ENCODE assay signal across 1 cellular context in the genomic region with DNA sequence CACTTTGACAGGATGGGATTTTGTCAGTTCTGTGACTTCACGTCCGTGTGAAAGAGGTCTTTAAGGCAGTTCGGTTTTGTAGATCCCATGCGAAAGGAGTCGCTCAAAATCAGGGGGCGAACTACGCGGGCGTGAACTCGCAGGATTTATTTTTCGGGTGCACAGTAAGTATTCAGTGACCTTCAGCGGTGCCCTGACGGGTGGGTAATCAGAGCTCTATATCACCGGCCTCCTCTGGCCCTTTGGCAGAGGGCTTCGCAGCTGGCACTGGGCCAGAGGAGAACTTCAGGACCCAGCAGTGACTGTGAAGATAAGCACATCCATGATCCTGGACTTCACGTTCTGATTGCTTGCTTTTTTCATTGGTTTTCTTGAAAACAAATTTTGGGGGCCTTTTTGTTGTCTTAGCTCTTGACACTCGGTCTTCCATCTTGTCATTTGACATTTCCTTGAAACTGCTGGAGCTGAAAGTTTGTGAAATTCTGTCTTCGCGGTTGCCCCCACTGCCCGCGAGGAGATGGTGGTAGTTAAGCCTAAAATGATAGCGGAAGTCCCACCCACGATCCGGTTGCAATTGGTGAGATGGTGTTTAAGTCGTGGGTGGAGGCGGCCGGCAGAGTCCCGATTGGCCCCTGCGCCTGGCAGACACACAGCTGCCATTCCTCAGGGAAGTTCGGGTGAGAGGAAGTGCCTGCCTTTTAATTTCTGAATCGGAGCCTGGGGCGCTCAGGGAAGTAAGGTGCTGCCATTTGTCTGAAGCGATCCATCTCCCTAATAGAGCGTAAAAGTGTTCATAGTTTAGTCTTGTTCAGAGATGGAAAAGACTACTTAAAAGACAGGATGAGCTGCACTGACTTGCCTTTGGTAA.
A peak's percentile ranks its signal among the peaks of the same experiment; 100 is the strongest.
TF ChIP-seq lines count a peak whose summit lies in the region.

A gene (minus strand): TSS at position 535 of the 868 bp plus-strand sequence. CDS start 872 bp downstream, outside the sequence.

TF ChIP-seq in GM12878, 131 proteins besides CTCF, POLR2A, EP300 and RAD21 (continued from another document and continues in another):
- TF ChIP-seq, protein P1, sequence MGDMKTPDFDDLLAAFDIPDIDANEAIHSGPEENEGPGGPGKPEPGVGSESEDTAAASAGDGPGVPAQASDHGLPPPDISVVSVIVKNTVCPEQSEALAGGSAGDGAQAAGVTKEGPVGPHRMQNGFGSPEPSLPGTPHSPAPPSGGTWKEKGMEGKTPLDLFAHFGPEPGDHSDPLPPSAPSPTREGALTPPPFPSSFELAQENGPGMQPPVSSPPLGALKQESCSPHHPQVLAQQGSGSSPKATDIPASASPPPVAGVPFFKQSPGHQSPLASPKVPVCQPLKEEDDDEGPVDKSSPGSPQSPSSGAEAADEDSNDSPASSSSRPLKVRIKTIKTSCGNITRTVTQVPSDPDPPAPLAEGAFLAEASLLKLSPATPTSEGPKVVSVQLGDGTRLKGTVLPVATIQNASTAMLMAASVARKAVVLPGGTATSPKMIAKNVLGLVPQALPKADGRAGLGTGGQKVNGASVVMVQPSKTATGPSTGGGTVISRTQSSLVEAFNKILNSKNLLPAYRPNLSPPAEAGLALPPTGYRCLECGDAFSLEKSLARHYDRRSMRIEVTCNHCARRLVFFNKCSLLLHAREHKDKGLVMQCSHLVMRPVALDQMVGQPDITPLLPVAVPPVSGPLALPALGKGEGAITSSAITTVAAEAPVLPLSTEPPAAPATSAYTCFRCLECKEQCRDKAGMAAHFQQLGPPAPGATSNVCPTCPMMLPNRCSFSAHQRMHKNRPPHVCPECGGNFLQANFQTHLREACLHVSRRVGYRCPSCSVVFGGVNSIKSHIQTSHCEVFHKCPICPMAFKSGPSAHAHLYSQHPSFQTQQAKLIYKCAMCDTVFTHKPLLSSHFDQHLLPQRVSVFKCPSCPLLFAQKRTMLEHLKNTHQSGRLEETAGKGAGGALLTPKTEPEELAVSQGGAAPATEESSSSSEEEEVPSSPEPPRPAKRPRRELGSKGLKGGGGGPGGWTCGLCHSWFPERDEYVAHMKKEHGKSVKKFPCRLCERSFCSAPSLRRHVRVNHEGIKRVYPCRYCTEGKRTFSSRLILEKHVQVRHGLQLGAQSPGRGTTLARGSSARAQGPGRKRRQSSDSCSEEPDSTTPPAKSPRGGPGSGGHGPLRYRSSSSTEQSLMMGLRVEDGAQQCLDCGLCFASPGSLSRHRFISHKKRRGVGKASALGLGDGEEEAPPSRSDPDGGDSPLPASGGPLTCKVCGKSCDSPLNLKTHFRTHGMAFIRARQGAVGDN (IDR thresholded peaks at IDR 0.05) = peak; percentile 48; the same call in 1 of the 2 replicates
- TF ChIP-seq ETV6 (conservative IDR thresholded peaks at IDR 0.05 in 1 of 2, IDR thresholded peaks at IDR 0.05 in 1 of 2; ENCODE audit: borderline replicate concordance in 1 of 2, low read depth in 1 of 2) = no peak
- TF ChIP-seq, protein P2, sequence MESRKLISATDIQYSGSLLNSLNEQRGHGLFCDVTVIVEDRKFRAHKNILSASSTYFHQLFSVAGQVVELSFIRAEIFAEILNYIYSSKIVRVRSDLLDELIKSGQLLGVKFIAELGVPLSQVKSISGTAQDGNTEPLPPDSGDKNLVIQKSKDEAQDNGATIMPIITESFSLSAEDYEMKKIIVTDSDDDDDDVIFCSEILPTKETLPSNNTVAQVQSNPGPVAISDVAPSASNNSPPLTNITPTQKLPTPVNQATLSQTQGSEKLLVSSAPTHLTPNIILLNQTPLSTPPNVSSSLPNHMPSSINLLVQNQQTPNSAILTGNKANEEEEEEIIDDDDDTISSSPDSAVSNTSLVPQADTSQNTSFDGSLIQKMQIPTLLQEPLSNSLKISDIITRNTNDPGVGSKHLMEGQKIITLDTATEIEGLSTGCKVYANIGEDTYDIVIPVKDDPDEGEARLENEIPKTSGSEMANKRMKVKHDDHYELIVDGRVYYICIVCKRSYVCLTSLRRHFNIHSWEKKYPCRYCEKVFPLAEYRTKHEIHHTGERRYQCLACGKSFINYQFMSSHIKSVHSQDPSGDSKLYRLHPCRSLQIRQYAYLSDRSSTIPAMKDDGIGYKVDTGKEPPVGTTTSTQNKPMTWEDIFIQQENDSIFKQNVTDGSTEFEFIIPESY (IDR thresholded peaks at IDR 0.05) = no peak
- TF ChIP-seq RB1 (IDR thresholded peaks at IDR 0.05; ENCODE audit: borderline replicate concordance) = no peak
- peak; percentile 82 for TF ChIP-seq YY1 (IDR thresholded peaks at IDR 0.05; ENCODE audit: low read depth, low read length)
- TF ChIP-seq, protein P3, sequence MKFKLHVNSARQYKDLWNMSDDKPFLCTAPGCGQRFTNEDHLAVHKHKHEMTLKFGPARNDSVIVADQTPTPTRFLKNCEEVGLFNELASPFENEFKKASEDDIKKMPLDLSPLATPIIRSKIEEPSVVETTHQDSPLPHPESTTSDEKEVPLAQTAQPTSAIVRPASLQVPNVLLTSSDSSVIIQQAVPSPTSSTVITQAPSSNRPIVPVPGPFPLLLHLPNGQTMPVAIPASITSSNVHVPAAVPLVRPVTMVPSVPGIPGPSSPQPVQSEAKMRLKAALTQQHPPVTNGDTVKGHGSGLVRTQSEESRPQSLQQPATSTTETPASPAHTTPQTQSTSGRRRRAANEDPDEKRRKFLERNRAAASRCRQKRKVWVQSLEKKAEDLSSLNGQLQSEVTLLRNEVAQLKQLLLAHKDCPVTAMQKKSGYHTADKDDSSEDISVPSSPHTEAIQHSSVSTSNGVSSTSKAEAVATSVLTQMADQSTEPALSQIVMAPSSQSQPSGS (IDR thresholded peaks at IDR 0.05; ENCODE audit: low read length) = no peak
- no peak for TF ChIP-seq CEBPB (IDR thresholded peaks at IDR 0.05; ENCODE audit: borderline replicate concordance in 1 of 2, low read depth in 2 of 2, low read length in 2 of 2)
- no peak for TF ChIP-seq CBX5 (IDR thresholded peaks at IDR 0.05; ENCODE audit: low read depth)
- 0 out of 2 replicates have a peak, but pooled peaks have one; percentile 42 for TF ChIP-seq ZNF207 (IDR thresholded peaks at IDR 0.05; ENCODE audit: borderline replicate concordance)
- TF ChIP-seq, protein P4, sequence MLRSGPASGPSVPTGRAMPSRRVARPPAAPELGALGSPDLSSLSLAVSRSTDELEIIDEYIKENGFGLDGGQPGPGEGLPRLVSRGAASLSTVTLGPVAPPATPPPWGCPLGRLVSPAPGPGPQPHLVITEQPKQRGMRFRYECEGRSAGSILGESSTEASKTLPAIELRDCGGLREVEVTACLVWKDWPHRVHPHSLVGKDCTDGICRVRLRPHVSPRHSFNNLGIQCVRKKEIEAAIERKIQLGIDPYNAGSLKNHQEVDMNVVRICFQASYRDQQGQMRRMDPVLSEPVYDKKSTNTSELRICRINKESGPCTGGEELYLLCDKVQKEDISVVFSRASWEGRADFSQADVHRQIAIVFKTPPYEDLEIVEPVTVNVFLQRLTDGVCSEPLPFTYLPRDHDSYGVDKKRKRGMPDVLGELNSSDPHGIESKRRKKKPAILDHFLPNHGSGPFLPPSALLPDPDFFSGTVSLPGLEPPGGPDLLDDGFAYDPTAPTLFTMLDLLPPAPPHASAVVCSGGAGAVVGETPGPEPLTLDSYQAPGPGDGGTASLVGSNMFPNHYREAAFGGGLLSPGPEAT (IDR thresholded peaks at IDR 0.05; ENCODE audit: low read depth) = peak; percentile 63; the same call in 1 of the 2 replicates
- TF ChIP-seq CHD1 (IDR thresholded peaks at IDR 0.05; ENCODE audit: low read depth, low read length) = no peak
- peak; percentile 89 for TF ChIP-seq MXI1 (IDR thresholded peaks at IDR 0.05; ENCODE audit: low read depth, low read length)
- TF ChIP-seq, protein P5, sequence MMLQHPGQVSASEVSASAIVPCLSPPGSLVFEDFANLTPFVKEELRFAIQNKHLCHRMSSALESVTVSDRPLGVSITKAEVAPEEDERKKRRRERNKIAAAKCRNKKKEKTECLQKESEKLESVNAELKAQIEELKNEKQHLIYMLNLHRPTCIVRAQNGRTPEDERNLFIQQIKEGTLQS (IDR thresholded peaks at IDR 0.05; ENCODE audit: borderline replicate concordance, extremely low read depth, low read depth, low read length) = no peak
- 0 out of 2 replicates have a peak, but pooled peaks have one; percentile 66 for TF ChIP-seq DPF2 (IDR thresholded peaks at IDR 0.05)
- 0 out of 2 replicates have a peak, but pooled peaks have one; percentile 8 for TF ChIP-seq PAX5 (IDR thresholded peaks at IDR 0.05; ENCODE audit: borderline replicate concordance, low read depth, low read length)
- no peak for TF ChIP-seq POU2F2 (IDR thresholded peaks at IDR 0.05; ENCODE audit: borderline replicate concordance, low read depth, low read length)
- TF ChIP-seq, protein P6, sequence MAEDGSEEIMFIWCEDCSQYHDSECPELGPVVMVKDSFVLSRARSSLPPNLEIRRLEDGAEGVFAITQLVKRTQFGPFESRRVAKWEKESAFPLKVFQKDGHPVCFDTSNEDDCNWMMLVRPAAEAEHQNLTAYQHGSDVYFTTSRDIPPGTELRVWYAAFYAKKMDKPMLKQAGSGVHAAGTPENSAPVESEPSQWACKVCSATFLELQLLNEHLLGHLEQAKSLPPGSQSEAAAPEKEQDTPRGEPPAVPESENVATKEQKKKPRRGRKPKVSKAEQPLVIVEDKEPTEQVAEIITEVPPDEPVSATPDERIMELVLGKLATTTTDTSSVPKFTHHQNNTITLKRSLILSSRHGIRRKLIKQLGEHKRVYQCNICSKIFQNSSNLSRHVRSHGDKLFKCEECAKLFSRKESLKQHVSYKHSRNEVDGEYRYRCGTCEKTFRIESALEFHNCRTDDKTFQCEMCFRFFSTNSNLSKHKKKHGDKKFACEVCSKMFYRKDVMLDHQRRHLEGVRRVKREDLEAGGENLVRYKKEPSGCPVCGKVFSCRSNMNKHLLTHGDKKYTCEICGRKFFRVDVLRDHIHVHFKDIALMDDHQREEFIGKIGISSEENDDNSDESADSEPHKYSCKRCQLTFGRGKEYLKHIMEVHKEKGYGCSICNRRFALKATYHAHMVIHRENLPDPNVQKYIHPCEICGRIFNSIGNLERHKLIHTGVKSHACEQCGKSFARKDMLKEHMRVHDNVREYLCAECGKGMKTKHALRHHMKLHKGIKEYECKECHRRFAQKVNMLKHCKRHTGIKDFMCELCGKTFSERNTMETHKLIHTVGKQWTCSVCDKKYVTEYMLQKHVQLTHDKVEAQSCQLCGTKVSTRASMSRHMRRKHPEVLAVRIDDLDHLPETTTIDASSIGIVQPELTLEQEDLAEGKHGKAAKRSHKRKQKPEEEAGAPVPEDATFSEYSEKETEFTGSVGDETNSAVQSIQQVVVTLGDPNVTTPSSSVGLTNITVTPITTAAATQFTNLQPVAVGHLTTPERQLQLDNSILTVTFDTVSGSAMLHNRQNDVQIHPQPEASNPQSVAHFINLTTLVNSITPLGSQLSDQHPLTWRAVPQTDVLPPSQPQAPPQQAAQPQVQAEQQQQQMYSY (CRISPR knock-in tag; IDR thresholded peaks at IDR 0.05) = no peak
- TF ChIP-seq, protein P7, sequence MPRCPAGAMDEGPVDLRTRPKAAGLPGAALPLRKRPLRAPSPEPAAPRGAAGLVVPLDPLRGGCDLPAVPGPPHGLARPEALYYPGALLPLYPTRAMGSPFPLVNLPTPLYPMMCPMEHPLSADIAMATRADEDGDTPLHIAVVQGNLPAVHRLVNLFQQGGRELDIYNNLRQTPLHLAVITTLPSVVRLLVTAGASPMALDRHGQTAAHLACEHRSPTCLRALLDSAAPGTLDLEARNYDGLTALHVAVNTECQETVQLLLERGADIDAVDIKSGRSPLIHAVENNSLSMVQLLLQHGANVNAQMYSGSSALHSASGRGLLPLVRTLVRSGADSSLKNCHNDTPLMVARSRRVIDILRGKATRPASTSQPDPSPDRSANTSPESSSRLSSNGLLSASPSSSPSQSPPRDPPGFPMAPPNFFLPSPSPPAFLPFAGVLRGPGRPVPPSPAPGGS (IDR thresholded peaks at IDR 0.05; ENCODE audit: borderline replicate concordance, insufficient read depth, low read depth, low read length, poor library complexity, severe bottlenecking) = no peak
- TF ChIP-seq, protein P8, sequence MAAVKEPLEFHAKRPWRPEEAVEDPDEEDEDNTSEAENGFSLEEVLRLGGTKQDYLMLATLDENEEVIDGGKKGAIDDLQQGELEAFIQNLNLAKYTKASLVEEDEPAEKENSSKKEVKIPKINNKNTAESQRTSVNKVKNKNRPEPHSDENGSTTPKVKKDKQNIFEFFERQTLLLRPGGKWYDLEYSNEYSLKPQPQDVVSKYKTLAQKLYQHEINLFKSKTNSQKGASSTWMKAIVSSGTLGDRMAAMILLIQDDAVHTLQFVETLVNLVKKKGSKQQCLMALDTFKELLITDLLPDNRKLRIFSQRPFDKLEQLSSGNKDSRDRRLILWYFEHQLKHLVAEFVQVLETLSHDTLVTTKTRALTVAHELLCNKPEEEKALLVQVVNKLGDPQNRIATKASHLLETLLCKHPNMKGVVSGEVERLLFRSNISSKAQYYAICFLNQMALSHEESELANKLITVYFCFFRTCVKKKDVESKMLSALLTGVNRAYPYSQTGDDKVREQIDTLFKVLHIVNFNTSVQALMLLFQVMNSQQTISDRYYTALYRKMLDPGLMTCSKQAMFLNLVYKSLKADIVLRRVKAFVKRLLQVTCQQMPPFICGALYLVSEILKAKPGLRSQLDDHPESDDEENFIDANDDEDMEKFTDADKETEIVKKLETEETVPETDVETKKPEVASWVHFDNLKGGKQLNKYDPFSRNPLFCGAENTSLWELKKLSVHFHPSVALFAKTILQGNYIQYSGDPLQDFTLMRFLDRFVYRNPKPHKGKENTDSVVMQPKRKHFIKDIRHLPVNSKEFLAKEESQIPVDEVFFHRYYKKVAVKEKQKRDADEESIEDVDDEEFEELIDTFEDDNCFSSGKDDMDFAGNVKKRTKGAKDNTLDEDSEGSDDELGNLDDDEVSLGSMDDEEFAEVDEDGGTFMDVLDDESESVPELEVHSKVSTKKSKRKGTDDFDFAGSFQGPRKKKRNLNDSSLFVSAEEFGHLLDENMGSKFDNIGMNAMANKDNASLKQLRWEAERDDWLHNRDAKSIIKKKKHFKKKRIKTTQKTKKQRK (IDR thresholded peaks at IDR 0.05; ENCODE audit: low read depth, low read length) = peak; percentile 54
- no peak for TF ChIP-seq CHD4 (IDR thresholded peaks at IDR 0.05)
- TF ChIP-seq SMARCA5 (IDR thresholded peaks at IDR 0.05) = no peak
- peak; percentile 77 for TF ChIP-seq ZNF622 (IDR thresholded peaks at IDR 0.05)
- TF ChIP-seq KAT2A (conservative IDR thresholded peaks at IDR 0.05; ENCODE audit: control insufficient read depth, low read depth, low read length) = no peak
- no peak for TF ChIP-seq RAD51 (IDR thresholded peaks at IDR 0.05)
- TF ChIP-seq CREB1 (IDR thresholded peaks at IDR 0.05; ENCODE audit: low read depth) = peak; percentile 61
- TF ChIP-seq, protein P9, sequence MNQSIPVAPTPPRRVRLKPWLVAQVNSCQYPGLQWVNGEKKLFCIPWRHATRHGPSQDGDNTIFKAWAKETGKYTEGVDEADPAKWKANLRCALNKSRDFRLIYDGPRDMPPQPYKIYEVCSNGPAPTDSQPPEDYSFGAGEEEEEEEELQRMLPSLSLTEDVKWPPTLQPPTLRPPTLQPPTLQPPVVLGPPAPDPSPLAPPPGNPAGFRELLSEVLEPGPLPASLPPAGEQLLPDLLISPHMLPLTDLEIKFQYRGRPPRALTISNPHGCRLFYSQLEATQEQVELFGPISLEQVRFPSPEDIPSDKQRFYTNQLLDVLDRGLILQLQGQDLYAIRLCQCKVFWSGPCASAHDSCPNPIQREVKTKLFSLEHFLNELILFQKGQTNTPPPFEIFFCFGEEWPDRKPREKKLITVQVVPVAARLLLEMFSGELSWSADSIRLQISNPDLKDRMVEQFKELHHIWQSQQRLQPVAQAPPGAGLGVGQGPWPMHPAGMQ (IDR thresholded peaks at IDR 0.05; ENCODE audit: borderline replicate concordance) = no peak
- TF ChIP-seq FOXK2 (IDR thresholded peaks at IDR 0.05) = no peak
- peak; percentile 53 to 75 for TF ChIP-seq IKZF2 (IDR thresholded peaks at IDR 0.05)
- TF ChIP-seq, protein P10, sequence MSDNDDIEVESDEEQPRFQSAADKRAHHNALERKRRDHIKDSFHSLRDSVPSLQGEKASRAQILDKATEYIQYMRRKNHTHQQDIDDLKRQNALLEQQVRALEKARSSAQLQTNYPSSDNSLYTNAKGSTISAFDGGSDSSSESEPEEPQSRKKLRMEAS (IDR thresholded peaks at IDR 0.05; ENCODE audit: low read depth, low read length) = peak; percentile 48; the same call in 1 of the 2 replicates
- peak; percentile 78 for TF ChIP-seq IKZF1 (conservative IDR thresholded peaks at IDR 0.05)
- peak; percentile 92 for TF ChIP-seq GABPA (IDR thresholded peaks at IDR 0.05; ENCODE audit: low read depth)
- TF ChIP-seq MEF2B (IDR thresholded peaks at IDR 0.05; ENCODE audit: partially characterized antibody, poor library complexity, severe bottlenecking) = no peak
